In the genomic region with DNA sequence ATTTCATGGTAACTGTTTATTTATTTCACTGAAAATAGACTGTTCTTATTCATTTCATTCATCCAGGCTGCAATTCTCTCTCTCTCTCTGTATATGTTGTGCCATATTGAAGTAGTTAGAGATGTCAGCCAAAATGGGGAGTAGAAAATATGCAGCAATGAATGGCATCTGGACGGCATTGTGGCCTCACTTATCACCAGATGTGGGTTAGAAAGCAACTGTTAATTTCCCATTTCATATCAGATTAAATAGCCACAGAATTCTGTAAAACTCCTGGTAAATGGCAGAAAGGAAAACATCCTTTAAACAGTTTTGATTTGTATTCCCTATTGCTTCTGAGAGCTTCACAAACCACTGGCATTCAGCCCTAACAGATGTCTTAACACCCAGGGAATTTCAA, we compare ENCODE assay signal across 31 cellular contexts.
DNase-seq lines count a peak whose midpoint lies in the region; ATAC-seq, FAIRE-seq and TF ChIP-seq lines count a peak whose summit lies in the region.
"Had no signal": no experiment of that assay in that cellular context is flagged by ENCODE, and none has a peak within 500 bp of the region (broad histone marks: within the 10 kb centered on the region; RNA-seq: fewer than 3 reads in every experiment).

No MANE protein-coding gene starts in this region.

- no peaks in the 10 kb centered on the region for H3K36me3 Mint-ChIP-seq in mesothelial cell of epicardium
- H3K36me3 Mint-ChIP-seq: CD8-positive, alpha-beta memory T cell; memory B cell; naive B cell had no signal

- DNase-seq in A673 (ENCODE audit: low spot score) (peak; percentile 20), SK-N-SH (peak; percentile 62), epidermal melanocyte (ENCODE audit: insufficient read length, low spot score) (peak; percentile 15), mesothelial cell of epicardium (ENCODE audit: low spot score in 2 of 2, unreplicated experiment in 2 of 2) (no peak), cerebellum (ENCODE audit: low spot score) (no peak), HTR-8/SVneo (ENCODE audit: insufficient read length, low spot score) (no peak), aorta (no peak)
- DNase-seq: activated CD4-positive, alpha-beta T cell treated with anti-CD3 and anti-CD28 coated beads, Interleukin-2, amount 50 U/mL, for 48 hours; activated naive CD4-positive, alpha-beta T cell treated with anti-CD3 and anti-CD28 coated beads, Interleukin-2, amount 50 U/mL, for 16 hours; CD8-positive, alpha-beta memory T cell; DMS153; foreskin melanocyte; KBM-7; left cardiac atrium; MG63; naive B cell; NCI-H2081 treated with DMSO at 0.1 percent for 48 hours; NCI-H748 treated with DMSO at 0.1 percent for 48 hours; occipital lobe had no signal

- H3K4me3 ChIP-seq in A673 (ENCODE audit: low read depth, low read length, poor library complexity, severe bottlenecking) (no peak overlapping the region), SK-N-SH (ENCODE audit: low read depth in 2 of 2, low read length in 1 of 2) (no peak overlapping the region), aorta (ENCODE audit: low read length in 2 of 2) (no peak overlapping the region)
- H3K4me3 ChIP-seq: MG63, SJSA1, vagina had no signal

- peak in 1 of 2 experiments; percentile 89; a peak in 2 of 4 replicates for TF ChIP-seq EP300 in SK-N-SH (IDR thresholded peaks at IDR 0.05; ENCODE audit: borderline replicate concordance in 1 of 2, low read depth in 1 of 2, low read length in 1 of 2)

- peaks cover 6% of the 10 kb centered on the region for H3K9me3 Mint-ChIP-seq in mesothelial cell of epicardium

- TF ChIP-seq CTCF in A673 (conservative IDR thresholded peaks at IDR 0.05; ENCODE audit: low read depth, low read length) (no peak), SK-N-SH (IDR thresholded peaks at IDR 0.05) (no peak), mesothelial cell of epicardium (IDR thresholded peaks at IDR 0.05; ENCODE audit: unreplicated experiment) (no peak)

- ATAC-seq in GM21526 (IDR thresholded peaks at IDR 0.05; ENCODE audit: low FRiP score, unreplicated experiment) (no peak), aorta (ENCODE audit: low FRiP score) (no peak)
- ATAC-seq: HCT116, left cardiac atrium had no signal

- no peaks in the 10 kb centered on the region for H3K79me2 ChIP-seq in SK-N-SH (ENCODE audit: insufficient read depth)

- H3K27ac Mint-ChIP-seq in mesothelial cell of epicardium = peak overlapping the region; percentile 3
- H3K27ac Mint-ChIP-seq: B cell; CD8-positive, alpha-beta memory T cell; memory B cell; naive B cell; stimulated activated naive CD8-positive, alpha-beta T cell treated with anti-CD3 and anti-CD28 coated beads, Interleukin-15, Interleukin-2, amounts not matched to agents 100 ng/mL and 50 ng/mL, for 24 hours; T-helper 1 cell treated with Interleukin-12 subunit alpha and Interleukin-12 subunit beta and Interleukin-4 antibody, amounts not matched to agents 30 μg/mL and 1 μg/mL, for 36 hours had no signal

- H3K9me3 ChIP-seq in A673 (ENCODE audit: low read depth, low read length, poor library complexity, severe bottlenecking) (no peaks in the 10 kb centered on the region), SK-N-SH (no peaks in the 10 kb centered on the region), aorta (ENCODE audit: control insufficient read depth, low read length) (no peaks in the 10 kb centered on the region)
- H3K9me3 ChIP-seq: MG63, SJSA1, vagina had no signal

- H3K27me3 ChIP-seq in A673 (replicated peaks; ENCODE audit: insufficient read depth, low read depth, low read length, poor library complexity) (no peaks in the 10 kb centered on the region), SK-N-SH (ENCODE audit: insufficient read depth) (no peaks in the 10 kb centered on the region), aorta (ENCODE audit: control insufficient read depth in 1 of 2, insufficient read depth in 2 of 2, low read length in 1 of 2) (no peaks in the 10 kb centered on the region)
- H3K27me3 ChIP-seq: MG63, SJSA1, vagina had no signal

- FAIRE-seq in HTR-8/SVneo (lab: Jason Lieb, UNC) = no peak
- FAIRE-seq: A204.1, TTC549 had no signal

- no TSS peak for BruUV-seq in A673 (replicated peaks; lab: Mats Ljungman, UMichigan)

- H2AFZ ChIP-seq in SK-N-SH (ENCODE audit: low read depth) = no peak overlapping the region

- TF ChIP-seq RAD21 in SK-N-SH (IDR thresholded peaks at IDR 0.05; ENCODE audit: low read length) = peak; percentile 36; the same call in 1 of the 2 replicates

- H4K20me1 ChIP-seq in SK-N-SH (ENCODE audit: insufficient read depth) = no peaks in the 10 kb centered on the region

- no peak overlapping the region for H3K4me3 Mint-ChIP-seq in mesothelial cell of epicardium
- H3K4me3 Mint-ChIP-seq: B cell; CD8-positive, alpha-beta memory T cell; central memory CD8-positive, alpha-beta T cell; memory B cell; naive B cell; stimulated activated naive CD8-positive, alpha-beta T cell treated with anti-CD3 and anti-CD28 coated beads, Interleukin-15, Interleukin-2, amounts not matched to agents 100 ng/mL and 50 ng/mL, for 24 hours; T-helper 1 cell treated with Interleukin-12 subunit alpha and Interleukin-12 subunit beta and Interleukin-4 antibody, amounts not matched to agents 30 μg/mL and 1 μg/mL, for 36 hours had no signal

- peaks cover 9% of the 10 kb centered on the region for H3K4me1 Mint-ChIP-seq in mesothelial cell of epicardium
- H3K4me1 Mint-ChIP-seq: B cell; CD8-positive, alpha-beta memory T cell; central memory CD8-positive, alpha-beta T cell; memory B cell; naive B cell had no signal

- no peak overlapping the region for H3K27ac ChIP-seq in A673 (ENCODE audit: low read depth, low read length, poor library complexity, severe bottlenecking)
- peak overlapping the region in 1 of 2 experiments; percentile 47; a peak in 1 of 4 replicates for H3K27ac ChIP-seq in SK-N-SH (ENCODE audit: low read depth in 2 of 2, low read length in 1 of 2)
- H3K27ac ChIP-seq in aorta (ENCODE audit: low read depth in 1 of 2, low read length in 2 of 2) = no peak overlapping the region
- H3K27ac ChIP-seq: epithelial cell of prostate, SJSA1, vagina had no signal

- H3F3A ChIP-seq in SK-N-SH (replicated peaks; ENCODE audit: insufficient read depth) = no peaks in the 10 kb centered on the region

- H3K36me3 ChIP-seq in A673 (ENCODE audit: insufficient read depth, low read length, poor library complexity, severe bottlenecking) (no peaks in the 10 kb centered on the region), SK-N-SH (replicated peaks in 1 of 2; ENCODE audit: control insufficient read depth in 1 of 2, insufficient read depth in 2 of 2, low read length in 1 of 2) (no peaks in the 10 kb centered on the region), aorta (ENCODE audit: control insufficient read depth in 1 of 2, insufficient read depth in 2 of 2, low read length in 1 of 2) (no peaks in the 10 kb centered on the region)
- H3K36me3 ChIP-seq: MG63, SJSA1, vagina had no signal

- 22% methylated on average over 1 of the region's 1 CpG for WGBS in SK-N-SH (ENCODE audit: low lambda C conversion rate)
- 3 to 6% methylated on average over 1 of the region's 1 CpG for WGBS in aorta, 2 donors

- intact Hi-C loops in A673 (cut with micrococcal nuclease; ENCODE audit: unreplicated experiment) (no loop called here), aorta (cut with DNase I) (no loop called here)

- no peaks in the 10 kb centered on the region for H3K27me3 Mint-ChIP-seq in mesothelial cell of epicardium (ENCODE audit: low read depth)
- H3K27me3 Mint-ChIP-seq: B cell; central memory CD8-positive, alpha-beta T cell; memory B cell; naive B cell; stimulated activated naive CD8-positive, alpha-beta T cell treated with anti-CD3 and anti-CD28 coated beads, Interleukin-15, Interleukin-2, amounts not matched to agents 100 ng/mL and 50 ng/mL, for 24 hours had no signal

- H3K4me2 ChIP-seq in SK-N-SH = no peak overlapping the region

- CTCF ChIA-PET in A673 (lab: Charles Lee) (no interaction called here), SK-N-SH (lab: Yijun Ruan, JAX) (interaction anchor here (1.1 to 1.7 kb wide), 2 partner anchors 10 to 1385 kb away, joined by 3 to 7 read pairs; no protein-coding TSS in a partner anchor)

- no peaks in the 10 kb centered on the region for H3K9me2 ChIP-seq in SK-N-SH

- POLR2A ChIA-PET in A673 (lab: Charles Lee; ENCODE audit: low non-redundant PET) = no interaction called here
- POLR2A ChIA-PET in SK-N-SH (lab: Yijun Ruan, JAX) = no interaction called here

- no peaks in the 10 kb centered on the region for H3K4me1 ChIP-seq in A673 (ENCODE audit: insufficient read depth, low read length, poor library complexity, severe bottlenecking)
- peaks cover 0 to 9% of the 10 kb centered on the region in 2 experiments; a peak in 1 of 4 replicates for H3K4me1 ChIP-seq in SK-N-SH (ENCODE audit: control insufficient read depth in 1 of 2, insufficient read depth in 2 of 2, low read depth in 1 of 2, low read length in 1 of 2)
- no peaks in the 10 kb centered on the region for H3K4me1 ChIP-seq in aorta (ENCODE audit: control insufficient read depth in 1 of 2, insufficient read depth in 2 of 2, low read length in 2 of 2)
- H3K4me1 ChIP-seq: SJSA1, vagina had no signal

- H3K9ac ChIP-seq in SK-N-SH = no peak overlapping the region

TF ChIP-seq in SK-N-SH, 30 proteins besides CTCF, POLR2A, EP300 and RAD21:
- TF ChIP-seq GATA2 (CRISPR knock-in tag; IDR thresholded peaks at IDR 0.05) = peak; percentile 81
- peak; percentile 49; the same call in 1 of the 2 replicates for TF ChIP-seq TCF12 (IDR thresholded peaks at IDR 0.05)
- peak; percentile 70 for TF ChIP-seq CHD2 (IDR thresholded peaks at IDR 0.05; ENCODE audit: low read length, partially characterized antibody)
- TF ChIP-seq FOSL2 (IDR thresholded peaks at IDR 0.05; ENCODE audit: borderline replicate concordance, low read depth) = no peak
- TF ChIP-seq NFIC (IDR thresholded peaks at IDR 0.05; ENCODE audit: borderline replicate concordance) = no peak
- peak; percentile 98 for TF ChIP-seq RCOR1 (IDR thresholded peaks at IDR 0.05; ENCODE audit: low read length)
- TF ChIP-seq POLR2AphosphoS5 (IDR thresholded peaks at IDR 0.05; ENCODE audit: low read depth, low read length) = 0 out of 2 replicates have a peak, but pooled peaks have one; percentile 35

Comparison
In these comparisons a context has a peak if more than half of its experiments do, and no peak if none do; other contexts are left out.
1. DNase-seq: peak in A673 (single experiment), SK-N-SH (single experiment) and epidermal melanocyte (single experiment); none in mesothelial cell of epicardium (0 of 2), cerebellum (single experiment), HTR-8/SVneo (single experiment) and aorta (0 of 2).